13 cellular contexts compared by ENCODE assay signal in the genomic region with DNA sequence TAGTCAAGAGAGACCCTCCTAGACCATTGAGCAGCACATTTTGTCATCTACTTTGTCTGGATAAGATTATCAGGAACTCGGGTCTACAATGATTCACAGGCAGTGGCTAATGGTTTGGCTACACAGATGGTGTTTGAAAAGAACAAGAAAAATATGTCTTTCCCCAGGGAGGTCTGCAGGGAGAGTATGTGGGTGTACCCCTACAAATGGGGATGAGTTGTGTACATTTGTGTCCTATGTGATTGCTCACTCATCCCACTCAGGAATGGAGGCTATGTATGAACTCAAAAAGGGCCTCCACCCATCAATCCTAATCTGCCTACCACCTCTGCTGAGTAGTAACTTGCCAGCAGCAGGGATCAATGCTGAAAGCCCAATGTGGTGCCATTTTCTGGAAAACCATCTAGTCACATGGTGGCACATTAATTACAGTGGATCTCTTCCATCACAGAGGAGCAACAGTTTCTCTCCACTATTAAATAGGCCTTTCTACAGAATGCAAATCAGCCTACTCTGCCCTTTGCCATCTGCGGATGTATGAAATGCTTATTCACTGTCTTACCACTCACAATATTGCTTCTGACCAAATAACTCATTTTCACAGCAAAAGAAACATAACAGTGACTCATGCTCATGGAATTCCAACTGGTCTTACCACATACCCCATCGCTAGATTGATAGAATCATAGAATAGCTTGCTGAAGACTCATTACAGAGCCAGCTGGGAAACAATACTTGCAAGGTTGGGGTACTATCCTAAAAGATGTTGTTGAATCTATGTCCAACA. TPM values are rescaled to one million over a fixed set of nuclear protein-coding genes. Genes with fewer than 3 reads are reported as not detected.
DNase-seq lines count a peak whose midpoint lies in the region; ATAC-seq and TF ChIP-seq lines count a peak whose summit lies in the region.
"Had no signal": no experiment of that assay in that cellular context is flagged by ENCODE, and none has a peak within 500 bp of the region (broad histone marks: within the 10 kb centered on the region; RNA-seq: fewer than 3 reads in every experiment).

No MANE protein-coding gene starts in this region.

- no peaks in the 10 kb centered on the region for H3K27me3 ChIP-seq in kidney epithelial cell (ENCODE audit: control insufficient read depth, insufficient read depth, low read length)
- H3K27me3 ChIP-seq in MG63: no peaks in the 10 kb centered on the region

- in situ Hi-C loops in ACHN (cut with HindIII; ENCODE audit: low pct_ligation_motif_present, low pct_unique_long_range_greater_than_20kb, low sequenced_read_pairs) (no loop called here), astrocyte of the spinal cord (cut with HindIII; ENCODE audit: low sequenced_read_pairs) (no loop called here)

- DNase-seq in ACHN: peak; percentile 87
- peak; percentile 24 for DNase-seq in HK-2 (ENCODE audit: unreplicated experiment)
- DNase-seq in astrocyte of the spinal cord (ENCODE audit: low read depth, low spot score): peak; percentile 96
- DNase-seq in kidney epithelial cell (ENCODE audit: low read depth): peak; percentile 91
- DNase-seq in SHP77 treated with DMSO at 0.1 percent for 48 hours (lab: John Stamatoyannopoulos, UW): no peak
- DNase-seq in MG63: no peak
- DNase-seq: activated CD8-positive, alpha-beta memory T cell treated with anti-CD3 and anti-CD28 coated beads, Interleukin-2, amount 50 U/mL, for 4 hours; C1 segment of cervical spinal cord; caudate nucleus; NCI-H524 treated with DMSO at 0.1 percent for 48 hours had no signal

- ATAC-seq in HG03108 (IDR thresholded peaks at IDR 0.05; ENCODE audit: unreplicated experiment): no peak
- ATAC-seq in GM18519 (IDR thresholded peaks at IDR 0.05; ENCODE audit: low FRiP score, unreplicated experiment): no peak
- ATAC-seq: stimulated activated memory B cell treated with anti-CD40 and anti-IgM and Interleukin-4, amounts not matched to agents 10 μg/mL and 1 μg/mL and 100 μg/mL, for 72 hours had no signal

- TF ChIP-seq CTCF in astrocyte of the spinal cord (IDR thresholded peaks at IDR 0.05; ENCODE audit: low read depth, low read length) (no peak), kidney epithelial cell (IDR thresholded peaks at IDR 0.05; ENCODE audit: insufficient read depth, low read length, poor library complexity, severe bottlenecking) (no peak)

- H3K36me3 ChIP-seq in kidney epithelial cell (ENCODE audit: control insufficient read depth, insufficient read depth, low read length): no peaks in the 10 kb centered on the region
- no peaks in the 10 kb centered on the region for H3K36me3 ChIP-seq in MG63

- H3K4me3 ChIP-seq in astrocyte of the spinal cord (ENCODE audit: low read depth, low read length) (no peak overlapping the region), kidney epithelial cell (ENCODE audit: low read depth, low read length) (no peak overlapping the region), MG63 (no peak overlapping the region)

- no peaks in the 10 kb centered on the region for H3K9me3 ChIP-seq in MG63

RNA-seq across cellular contexts. Expression of a gene that starts 48.3 kb away (rescaled TPM):
- not detected in 2 replicates for total RNA-seq in kidney epithelial cell
- total RNA-seq in MG63 (2014; rRNA removed; shearing (Covaris generic); ENCODE audit: low replicate concordance): not detected in 2 replicates

Comparison
In these comparisons a context has a peak if more than half of its experiments do, and no peak if none do; other contexts are left out.
1. DNase-seq: peak in ACHN (single experiment), HK-2 (single experiment), astrocyte of the spinal cord (single experiment) and kidney epithelial cell (single experiment); none in SHP77 treated with DMSO at 0.1 percent for 48 hours (single experiment) and MG63 (single experiment).